Comparison of ENCODE assay signal across 8 cellular contexts in the genomic region with DNA sequence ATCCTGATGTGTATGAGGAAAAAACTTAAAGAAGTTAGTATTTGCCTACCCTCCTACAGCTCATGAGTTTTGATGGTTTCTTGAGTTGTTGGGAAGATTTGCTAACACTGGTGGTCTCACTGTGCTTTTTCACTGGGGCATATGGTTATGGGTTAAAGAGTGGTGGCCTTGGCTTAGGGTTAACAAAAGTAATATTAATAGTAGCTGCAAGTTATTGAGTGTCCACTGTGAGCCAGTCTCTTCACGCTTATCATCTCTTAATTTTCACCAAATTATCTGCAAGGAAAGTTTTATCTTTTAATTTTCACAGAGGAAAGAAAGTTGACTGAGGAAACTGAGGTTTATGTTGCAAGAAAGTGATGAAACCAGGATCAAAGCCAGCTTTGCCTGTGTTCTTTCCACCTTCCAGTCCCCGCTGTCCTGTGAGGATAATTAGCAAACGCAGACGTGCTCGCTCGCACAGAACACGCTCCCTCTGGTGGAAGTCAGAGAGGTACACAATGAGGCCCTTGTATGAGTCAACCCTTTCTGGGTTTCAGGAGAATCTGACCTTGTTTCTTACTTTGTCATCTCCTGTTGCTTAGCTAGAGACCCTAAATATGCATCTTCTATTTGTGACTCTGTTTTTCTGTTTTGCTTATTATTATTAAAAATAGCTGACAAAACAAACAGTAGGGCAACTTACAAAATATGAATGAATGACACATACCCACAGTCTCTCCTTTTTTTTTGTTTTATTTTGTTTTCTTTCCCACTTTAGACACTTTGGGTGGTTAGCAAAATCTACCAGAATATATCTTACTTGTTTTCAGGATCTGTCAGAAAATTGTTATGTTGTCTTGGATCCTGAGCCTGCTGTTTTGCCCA.
DNase-seq lines count a peak whose midpoint lies in the region; ATAC-seq, FAIRE-seq and TF ChIP-seq lines count a peak whose summit lies in the region.

No MANE protein-coding gene starts in this region.

- no peak overlapping the region for H3K4me3 ChIP-seq in Panc1 (ENCODE audit: low read depth in 2 of 2, low read length in 2 of 2)
- H3K4me3 ChIP-seq in pancreas, result no peak overlapping the region

- POLR2A ChIA-PET in Panc1 (lab: Charles Lee), result no interaction called here

- H3K27ac ChIP-seq in Panc1 (ENCODE audit: low read length) (no peak overlapping the region), pancreas (no peak overlapping the region)

- CTCF ChIA-PET in Panc1 (lab: Charles Lee), result interaction anchor here (0.7 to 1.1 kb wide), 3 partner anchors 98 to 1837 kb away, joined by 3 read pairs; no protein-coding TSS in a partner anchor

- 12 to 14% methylated on average over 7 of the region's 7 CpGs for WGBS in pancreas, 2 donors

- H3K4me1 ChIP-seq in Panc1 (ENCODE audit: control insufficient read depth, insufficient read depth, low read length), result no peaks in the 10 kb centered on the region
- H3K4me1 ChIP-seq in pancreas, result peaks cover 5 to 7% (median 6%) of the 10 kb centered on the region in 3 donors

- H3K27me3 ChIP-seq in Panc1 (ENCODE audit: control insufficient read depth, insufficient read depth, low read length), result no peaks in the 10 kb centered on the region
- H3K27me3 ChIP-seq in pancreas, result no peaks in the 10 kb centered on the region

- in situ Hi-C loops in Panc1 (cut with HindIII; ENCODE audit: low pct_unique_long_range_greater_than_20kb, low sequenced_read_pairs), result no loop called here

- H3K36me3 ChIP-seq in Panc1 (ENCODE audit: control insufficient read depth, insufficient read depth, low read length) (no peaks in the 10 kb centered on the region), pancreas (no peaks in the 10 kb centered on the region)

- FAIRE-seq in pancreas (lab: Jason Lieb, UNC) (no peak), urothelium cell line (lab: Jason Lieb, UNC) (no peak)

- H3K9me3 ChIP-seq in Panc1 (ENCODE audit: control insufficient read depth, insufficient read depth, low read depth, low read length) (no peaks in the 10 kb centered on the region), pancreas (no peaks in the 10 kb centered on the region)

- intact Hi-C loops in Panc1 (cut with micrococcal nuclease; ENCODE audit: unreplicated experiment), result loop anchor here (5.0 kb wide), 1 partner anchor 99 kb away; no protein-coding TSS in a partner anchor
- intact Hi-C loops in pancreas (cut with DNase I), result no loop called here

- peak; percentile 75 for TF ChIP-seq CTCF in Panc1 (IDR thresholded peaks at IDR 0.05)
- peak; percentile 52 to 65 (median 55) for TF ChIP-seq CTCF in pancreas (IDR thresholded peaks at IDR 0.05)

- ATAC-seq in GM21367 (IDR thresholded peaks at IDR 0.05; ENCODE audit: unreplicated experiment) (peak; percentile 92), Panc1 (peak; percentile 92), pancreas (peak; percentile 66 to 92 (median 88))

- DNase-seq in DMS153 (lab: John Stamatoyannopoulos, UW) (peak; percentile 71), HK-2 (ENCODE audit: unreplicated experiment) (peak; percentile 62), Panc1 (ENCODE audit: low read depth, low spot score) (peak; percentile 13), activated T-helper 1 cell treated with Interleukin-2 at 50 U/mL for 16 hours (ENCODE audit: low read depth) (peak; percentile 16), fibroblast of the conjunctiva (ENCODE audit: low read depth) (peak; percentile 59), pancreas (peak; percentile 39 to 78 (median 46)), urothelium cell line (ENCODE audit: low spot score) (peak; percentile 76)

- BruUV-seq in Panc1 (replicated peaks; lab: Mats Ljungman, UMichigan), result no TSS peak

Comparison
In these comparisons a context has a peak if more than half of its experiments do, and no peak if none do; other contexts are left out.
1. DNase-seq: peak in every context shown above with its lines; median percentile 76 in urothelium cell line; 71 in DMS153; 62 in HK-2; 59 in fibroblast of the conjunctiva; 46 in pancreas; 16 in activated T-helper 1 cell treated with Interleukin-2 at 50 U/mL for 16 hours; 13 in Panc1.